ENCODE assay signal across 1 cellular context in the genomic region with DNA sequence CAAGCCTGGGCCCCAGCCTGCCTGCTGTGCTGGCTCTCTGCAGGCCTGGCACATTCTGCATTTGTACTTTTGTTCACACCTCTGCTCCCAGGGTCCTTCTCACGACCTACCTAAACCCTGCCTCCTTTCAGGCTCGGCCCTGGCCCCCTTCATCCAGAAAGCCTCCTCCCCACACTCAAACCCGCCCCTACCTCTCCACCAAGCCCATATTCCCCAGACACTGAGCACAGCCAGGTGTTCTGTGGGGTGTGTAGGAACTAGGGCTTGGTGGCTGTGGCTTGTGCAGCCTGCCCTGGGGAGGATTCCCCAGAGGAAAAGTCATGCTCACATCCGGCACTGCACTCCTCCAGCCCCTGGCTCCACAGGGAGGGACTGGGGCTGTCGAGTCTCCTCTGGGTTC.
TF ChIP-seq lines count a peak whose summit lies in the region.

No MANE protein-coding gene starts in this region.

TF ChIP-seq in GM23338, 12 proteins besides CTCF, POLR2A, EP300 and RAD21 (continued from another document):
- TF ChIP-seq, protein P1, sequence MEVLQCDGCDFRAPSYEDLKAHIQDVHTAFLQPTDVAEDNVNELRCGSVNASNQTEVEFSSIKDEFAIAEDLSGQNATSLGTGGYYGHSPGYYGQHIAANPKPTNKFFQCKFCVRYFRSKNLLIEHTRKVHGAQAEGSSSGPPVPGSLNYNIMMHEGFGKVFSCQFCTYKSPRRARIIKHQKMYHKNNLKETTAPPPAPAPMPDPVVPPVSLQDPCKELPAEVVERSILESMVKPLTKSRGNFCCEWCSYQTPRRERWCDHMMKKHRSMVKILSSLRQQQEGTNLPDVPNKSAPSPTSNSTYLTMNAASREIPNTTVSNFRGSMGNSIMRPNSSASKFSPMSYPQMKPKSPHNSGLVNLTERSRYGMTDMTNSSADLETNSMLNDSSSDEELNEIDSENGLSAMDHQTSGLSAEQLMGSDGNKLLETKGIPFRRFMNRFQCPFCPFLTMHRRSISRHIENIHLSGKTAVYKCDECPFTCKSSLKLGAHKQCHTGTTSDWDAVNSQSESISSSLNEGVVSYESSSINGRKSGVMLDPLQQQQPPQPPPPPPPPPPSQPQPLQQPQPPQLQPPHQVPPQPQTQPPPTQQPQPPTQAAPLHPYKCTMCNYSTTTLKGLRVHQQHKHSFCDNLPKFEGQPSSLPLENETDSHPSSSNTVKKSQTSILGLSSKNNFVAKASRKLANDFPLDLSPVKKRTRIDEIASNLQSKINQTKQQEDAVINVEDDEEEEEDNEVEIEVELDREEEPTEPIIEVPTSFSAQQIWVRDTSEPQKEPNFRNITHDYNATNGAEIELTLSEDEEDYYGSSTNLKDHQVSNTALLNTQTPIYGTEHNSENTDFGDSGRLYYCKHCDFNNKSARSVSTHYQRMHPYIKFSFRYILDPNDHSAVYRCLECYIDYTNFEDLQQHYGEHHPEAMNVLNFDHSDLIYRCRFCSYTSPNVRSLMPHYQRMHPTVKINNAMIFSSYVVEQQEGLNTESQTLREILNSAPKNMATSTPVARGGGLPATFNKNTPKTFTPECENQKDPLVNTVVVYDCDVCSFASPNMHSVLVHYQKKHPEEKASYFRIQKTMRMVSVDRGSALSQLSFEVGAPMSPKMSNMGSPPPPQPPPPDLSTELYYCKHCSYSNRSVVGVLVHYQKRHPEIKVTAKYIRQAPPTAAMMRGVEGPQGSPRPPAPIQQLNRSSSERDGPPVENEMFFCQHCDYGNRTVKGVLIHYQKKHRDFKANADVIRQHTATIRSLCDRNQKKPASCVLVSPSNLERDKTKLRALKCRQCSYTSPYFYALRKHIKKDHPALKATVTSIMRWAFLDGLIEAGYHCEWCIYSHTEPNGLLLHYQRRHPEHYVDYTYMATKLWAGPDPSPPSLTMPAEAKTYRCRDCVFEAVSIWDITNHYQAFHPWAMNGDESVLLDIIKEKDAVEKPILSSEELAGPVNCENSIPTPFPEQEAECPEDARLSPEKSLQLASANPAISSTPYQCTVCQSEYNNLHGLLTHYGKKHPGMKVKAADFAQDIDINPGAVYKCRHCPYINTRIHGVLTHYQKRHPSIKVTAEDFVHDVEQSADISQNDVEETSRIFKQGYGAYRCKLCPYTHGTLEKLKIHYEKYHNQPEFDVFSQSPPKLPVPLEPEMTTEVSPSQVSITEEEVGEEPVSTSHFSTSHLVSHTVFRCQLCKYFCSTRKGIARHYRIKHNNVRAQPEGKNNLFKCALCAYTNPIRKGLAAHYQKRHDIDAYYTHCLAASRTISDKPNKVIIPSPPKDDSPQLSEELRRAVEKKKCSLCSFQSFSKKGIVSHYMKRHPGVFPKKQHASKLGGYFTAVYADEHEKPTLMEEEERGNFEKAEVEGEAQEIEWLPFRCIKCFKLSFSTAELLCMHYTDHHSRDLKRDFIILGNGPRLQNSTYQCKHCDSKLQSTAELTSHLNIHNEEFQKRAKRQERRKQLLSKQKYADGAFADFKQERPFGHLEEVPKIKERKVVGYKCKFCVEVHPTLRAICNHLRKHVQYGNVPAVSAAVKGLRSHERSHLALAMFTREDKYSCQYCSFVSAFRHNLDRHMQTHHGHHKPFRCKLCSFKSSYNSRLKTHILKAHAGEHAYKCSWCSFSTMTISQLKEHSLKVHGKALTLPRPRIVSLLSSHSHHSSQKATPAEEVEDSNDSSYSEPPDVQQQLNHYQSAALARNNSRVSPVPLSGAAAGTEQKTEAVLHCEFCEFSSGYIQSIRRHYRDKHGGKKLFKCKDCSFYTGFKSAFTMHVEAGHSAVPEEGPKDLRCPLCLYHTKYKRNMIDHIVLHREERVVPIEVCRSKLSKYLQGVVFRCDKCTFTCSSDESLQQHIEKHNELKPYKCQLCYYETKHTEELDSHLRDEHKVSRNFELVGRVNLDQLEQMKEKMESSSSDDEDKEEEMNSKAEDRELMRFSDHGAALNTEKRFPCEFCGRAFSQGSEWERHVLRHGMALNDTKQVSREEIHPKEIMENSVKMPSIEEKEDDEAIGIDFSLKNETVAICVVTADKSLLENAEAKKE (CRISPR knock-in tag; IDR thresholded peaks at IDR 0.05), result no peak
- TF ChIP-seq ZNF114 (CRISPR knock-in tag; IDR thresholded peaks at IDR 0.05) (no peak), ZNF331 (CRISPR knock-in tag; IDR thresholded peaks at IDR 0.05; ENCODE audit: low read depth) (no peak), JUNB (IDR thresholded peaks at IDR 0.05; ENCODE audit: unreplicated experiment) (no peak), NANOG (IDR thresholded peaks at IDR 0.05; ENCODE audit: borderline replicate concordance) (no peak)
TF ChIP-seq in GM23338: peak in this region for 0.
